1 cellular context compared by ENCODE assay signal in the genomic region with DNA sequence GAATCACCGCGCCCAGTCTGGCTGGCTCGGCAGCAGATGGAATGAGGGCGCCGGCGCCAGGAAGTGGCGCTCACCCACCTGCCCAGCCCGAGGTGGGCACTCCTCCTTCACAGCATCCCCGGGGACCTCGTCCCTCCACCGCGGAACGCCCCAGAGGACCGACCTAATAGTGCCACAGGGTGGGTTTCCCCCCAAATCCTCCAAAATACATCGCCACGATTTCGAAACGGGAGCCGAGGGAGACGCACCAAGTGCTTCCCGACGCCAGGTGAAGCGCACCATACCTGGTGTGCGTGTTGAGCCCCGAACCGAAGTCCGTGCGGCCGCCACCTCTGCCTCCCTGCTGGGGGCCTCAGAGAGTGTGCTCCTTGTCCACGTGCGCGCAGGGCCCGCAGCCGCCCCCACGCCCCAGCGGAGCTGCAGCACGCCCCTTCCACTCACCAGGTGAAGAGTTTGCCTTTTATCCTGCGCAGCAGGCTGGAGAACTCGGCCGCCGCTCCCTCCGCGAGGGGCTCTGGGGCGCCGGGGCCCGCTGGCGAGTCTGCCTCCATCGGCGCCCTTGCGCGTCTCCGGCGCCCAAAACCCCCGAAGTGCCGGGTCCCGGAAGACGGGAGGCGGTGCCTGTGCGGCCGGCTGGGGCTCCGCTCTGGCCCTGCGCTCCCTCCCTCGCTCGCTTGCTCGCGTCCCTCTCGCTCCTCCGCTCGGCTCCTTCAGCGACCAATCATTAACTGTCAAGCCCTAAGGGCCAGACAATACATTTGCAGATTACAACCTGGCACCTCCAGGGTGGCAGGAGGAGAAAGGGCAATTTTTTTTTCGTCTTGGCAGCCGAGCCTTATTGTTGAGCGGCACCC.
TF ChIP-seq lines count a peak whose summit lies in the region.

A gene with protein sequence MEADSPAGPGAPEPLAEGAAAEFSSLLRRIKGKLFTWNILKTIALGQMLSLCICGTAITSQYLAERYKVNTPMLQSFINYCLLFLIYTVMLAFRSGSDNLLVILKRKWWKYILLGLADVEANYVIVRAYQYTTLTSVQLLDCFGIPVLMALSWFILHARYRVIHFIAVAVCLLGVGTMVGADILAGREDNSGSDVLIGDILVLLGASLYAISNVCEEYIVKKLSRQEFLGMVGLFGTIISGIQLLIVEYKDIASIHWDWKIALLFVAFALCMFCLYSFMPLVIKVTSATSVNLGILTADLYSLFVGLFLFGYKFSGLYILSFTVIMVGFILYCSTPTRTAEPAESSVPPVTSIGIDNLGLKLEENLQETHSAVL (minus strand): TSS at position 571 of the 854 bp plus-strand sequence. CDS start 20 bp downstream, at position 551.

TF ChIP-seq in HepG2, 621 proteins besides CTCF, POLR2A, EP300 and RAD21 (continued from another document and continues in another):
- TF ChIP-seq, protein P1, sequence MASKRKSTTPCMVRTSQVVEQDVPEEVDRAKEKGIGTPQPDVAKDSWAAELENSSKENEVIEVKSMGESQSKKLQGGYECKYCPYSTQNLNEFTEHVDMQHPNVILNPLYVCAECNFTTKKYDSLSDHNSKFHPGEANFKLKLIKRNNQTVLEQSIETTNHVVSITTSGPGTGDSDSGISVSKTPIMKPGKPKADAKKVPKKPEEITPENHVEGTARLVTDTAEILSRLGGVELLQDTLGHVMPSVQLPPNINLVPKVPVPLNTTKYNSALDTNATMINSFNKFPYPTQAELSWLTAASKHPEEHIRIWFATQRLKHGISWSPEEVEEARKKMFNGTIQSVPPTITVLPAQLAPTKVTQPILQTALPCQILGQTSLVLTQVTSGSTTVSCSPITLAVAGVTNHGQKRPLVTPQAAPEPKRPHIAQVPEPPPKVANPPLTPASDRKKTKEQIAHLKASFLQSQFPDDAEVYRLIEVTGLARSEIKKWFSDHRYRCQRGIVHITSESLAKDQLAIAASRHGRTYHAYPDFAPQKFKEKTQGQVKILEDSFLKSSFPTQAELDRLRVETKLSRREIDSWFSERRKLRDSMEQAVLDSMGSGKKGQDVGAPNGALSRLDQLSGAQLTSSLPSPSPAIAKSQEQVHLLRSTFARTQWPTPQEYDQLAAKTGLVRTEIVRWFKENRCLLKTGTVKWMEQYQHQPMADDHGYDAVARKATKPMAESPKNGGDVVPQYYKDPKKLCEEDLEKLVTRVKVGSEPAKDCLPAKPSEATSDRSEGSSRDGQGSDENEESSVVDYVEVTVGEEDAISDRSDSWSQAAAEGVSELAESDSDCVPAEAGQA (IDR thresholded peaks at IDR 0.05; ENCODE audit: low read depth): no peak
- TF ChIP-seq, protein P1 (CRISPR knock-in tag; IDR thresholded peaks at IDR 0.05; ENCODE audit: borderline replicate concordance): no peak
- TF ChIP-seq IRX3 (CRISPR knock-in tag; IDR thresholded peaks at IDR 0.05; ENCODE audit: borderline replicate concordance, low read depth) (peak; percentile 68; the same call in 1 of the 2 replicates), HIVEP1 (CRISPR knock-in tag; IDR thresholded peaks at IDR 0.05) (peak; percentile 55; the same call in 1 of the 2 replicates), ZNF547 (CRISPR knock-in tag; IDR thresholded peaks at IDR 0.05) (0 out of 2 replicates have a peak, but pooled peaks have one; percentile 25), CREM (IDR thresholded peaks at IDR 0.05) (no peak), CREM (CRISPR knock-in tag; IDR thresholded peaks at IDR 0.05) (no peak), ZNF292 (CRISPR knock-in tag; IDR thresholded peaks at IDR 0.05; ENCODE audit: borderline replicate concordance, low read depth) (0 out of 2 replicates have a peak, but pooled peaks have one; percentile 30), ZNF260 (CRISPR knock-in tag; IDR thresholded peaks at IDR 0.05; ENCODE audit: borderline replicate concordance, low read depth) (no peak), ZNF674 (CRISPR knock-in tag; IDR thresholded peaks at IDR 0.05; ENCODE audit: low read depth) (no peak)
- TF ChIP-seq, protein P2, sequence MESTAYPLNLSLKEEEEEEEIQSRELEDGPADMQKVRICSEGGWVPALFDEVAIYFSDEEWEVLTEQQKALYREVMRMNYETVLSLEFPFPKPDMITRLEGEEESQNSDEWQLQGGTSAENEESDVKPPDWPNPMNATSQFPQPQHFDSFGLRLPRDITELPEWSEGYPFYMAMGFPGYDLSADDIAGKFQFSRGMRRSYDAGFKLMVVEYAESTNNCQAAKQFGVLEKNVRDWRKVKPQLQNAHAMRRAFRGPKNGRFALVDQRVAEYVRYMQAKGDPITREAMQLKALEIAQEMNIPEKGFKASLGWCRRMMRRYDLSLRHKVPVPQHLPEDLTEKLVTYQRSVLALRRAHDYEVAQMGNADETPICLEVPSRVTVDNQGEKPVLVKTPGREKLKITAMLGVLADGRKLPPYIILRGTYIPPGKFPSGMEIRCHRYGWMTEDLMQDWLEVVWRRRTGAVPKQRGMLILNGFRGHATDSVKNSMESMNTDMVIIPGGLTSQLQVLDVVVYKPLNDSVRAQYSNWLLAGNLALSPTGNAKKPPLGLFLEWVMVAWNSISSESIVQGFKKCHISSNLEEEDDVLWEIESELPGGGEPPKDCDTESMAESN (CRISPR knock-in tag; conservative IDR thresholded peaks at IDR 0.05): peak; percentile 84
- TF ChIP-seq, protein P3, sequence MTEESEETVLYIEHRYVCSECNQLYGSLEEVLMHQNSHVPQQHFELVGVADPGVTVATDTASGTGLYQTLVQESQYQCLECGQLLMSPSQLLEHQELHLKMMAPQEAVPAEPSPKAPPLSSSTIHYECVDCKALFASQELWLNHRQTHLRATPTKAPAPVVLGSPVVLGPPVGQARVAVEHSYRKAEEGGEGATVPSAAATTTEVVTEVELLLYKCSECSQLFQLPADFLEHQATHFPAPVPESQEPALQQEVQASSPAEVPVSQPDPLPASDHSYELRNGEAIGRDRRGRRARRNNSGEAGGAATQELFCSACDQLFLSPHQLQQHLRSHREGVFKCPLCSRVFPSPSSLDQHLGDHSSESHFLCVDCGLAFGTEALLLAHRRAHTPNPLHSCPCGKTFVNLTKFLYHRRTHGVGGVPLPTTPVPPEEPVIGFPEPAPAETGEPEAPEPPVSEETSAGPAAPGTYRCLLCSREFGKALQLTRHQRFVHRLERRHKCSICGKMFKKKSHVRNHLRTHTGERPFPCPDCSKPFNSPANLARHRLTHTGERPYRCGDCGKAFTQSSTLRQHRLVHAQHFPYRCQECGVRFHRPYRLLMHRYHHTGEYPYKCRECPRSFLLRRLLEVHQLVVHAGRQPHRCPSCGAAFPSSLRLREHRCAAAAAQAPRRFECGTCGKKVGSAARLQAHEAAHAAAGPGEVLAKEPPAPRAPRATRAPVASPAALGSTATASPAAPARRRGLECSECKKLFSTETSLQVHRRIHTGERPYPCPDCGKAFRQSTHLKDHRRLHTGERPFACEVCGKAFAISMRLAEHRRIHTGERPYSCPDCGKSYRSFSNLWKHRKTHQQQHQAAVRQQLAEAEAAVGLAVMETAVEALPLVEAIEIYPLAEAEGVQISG (CRISPR knock-in tag; IDR thresholded peaks at IDR 0.05): peak; percentile 69
- TF ChIP-seq, protein P4, sequence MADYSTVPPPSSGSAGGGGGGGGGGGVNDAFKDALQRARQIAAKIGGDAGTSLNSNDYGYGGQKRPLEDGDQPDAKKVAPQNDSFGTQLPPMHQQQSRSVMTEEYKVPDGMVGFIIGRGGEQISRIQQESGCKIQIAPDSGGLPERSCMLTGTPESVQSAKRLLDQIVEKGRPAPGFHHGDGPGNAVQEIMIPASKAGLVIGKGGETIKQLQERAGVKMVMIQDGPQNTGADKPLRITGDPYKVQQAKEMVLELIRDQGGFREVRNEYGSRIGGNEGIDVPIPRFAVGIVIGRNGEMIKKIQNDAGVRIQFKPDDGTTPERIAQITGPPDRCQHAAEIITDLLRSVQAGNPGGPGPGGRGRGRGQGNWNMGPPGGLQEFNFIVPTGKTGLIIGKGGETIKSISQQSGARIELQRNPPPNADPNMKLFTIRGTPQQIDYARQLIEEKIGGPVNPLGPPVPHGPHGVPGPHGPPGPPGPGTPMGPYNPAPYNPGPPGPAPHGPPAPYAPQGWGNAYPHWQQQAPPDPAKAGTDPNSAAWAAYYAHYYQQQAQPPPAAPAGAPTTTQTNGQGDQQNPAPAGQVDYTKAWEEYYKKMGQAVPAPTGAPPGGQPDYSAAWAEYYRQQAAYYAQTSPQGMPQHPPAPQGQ (CRISPR knock-in tag; IDR thresholded peaks at IDR 0.05; ENCODE audit: borderline replicate concordance): no peak
- TF ChIP-seq, protein P5, sequence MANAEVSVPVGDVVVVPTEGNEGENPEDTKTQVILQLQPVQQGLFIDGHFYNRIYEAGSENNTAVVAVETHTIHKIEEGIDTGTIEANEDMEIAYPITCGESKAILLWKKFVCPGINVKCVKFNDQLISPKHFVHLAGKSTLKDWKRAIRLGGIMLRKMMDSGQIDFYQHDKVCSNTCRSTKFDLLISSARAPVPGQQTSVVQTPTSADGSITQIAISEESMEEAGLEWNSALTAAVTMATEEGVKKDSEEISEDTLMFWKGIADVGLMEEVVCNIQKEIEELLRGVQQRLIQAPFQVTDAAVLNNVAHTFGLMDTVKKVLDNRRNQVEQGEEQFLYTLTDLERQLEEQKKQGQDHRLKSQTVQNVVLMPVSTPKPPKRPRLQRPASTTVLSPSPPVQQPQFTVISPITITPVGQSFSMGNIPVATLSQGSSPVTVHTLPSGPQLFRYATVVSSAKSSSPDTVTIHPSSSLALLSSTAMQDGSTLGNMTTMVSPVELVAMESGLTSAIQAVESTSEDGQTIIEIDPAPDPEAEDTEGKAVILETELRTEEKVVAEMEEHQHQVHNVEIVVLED (CRISPR knock-in tag; IDR thresholded peaks at IDR 0.05; ENCODE audit: borderline replicate concordance): peak; percentile 26; the same call in 1 of the 2 replicates
- TF ChIP-seq, protein P6, sequence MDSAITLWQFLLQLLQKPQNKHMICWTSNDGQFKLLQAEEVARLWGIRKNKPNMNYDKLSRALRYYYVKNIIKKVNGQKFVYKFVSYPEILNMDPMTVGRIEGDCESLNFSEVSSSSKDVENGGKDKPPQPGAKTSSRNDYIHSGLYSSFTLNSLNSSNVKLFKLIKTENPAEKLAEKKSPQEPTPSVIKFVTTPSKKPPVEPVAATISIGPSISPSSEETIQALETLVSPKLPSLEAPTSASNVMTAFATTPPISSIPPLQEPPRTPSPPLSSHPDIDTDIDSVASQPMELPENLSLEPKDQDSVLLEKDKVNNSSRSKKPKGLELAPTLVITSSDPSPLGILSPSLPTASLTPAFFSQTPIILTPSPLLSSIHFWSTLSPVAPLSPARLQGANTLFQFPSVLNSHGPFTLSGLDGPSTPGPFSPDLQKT (CRISPR knock-in tag; IDR thresholded peaks at IDR 0.05; ENCODE audit: borderline replicate concordance): no peak
- TF ChIP-seq, protein P7, sequence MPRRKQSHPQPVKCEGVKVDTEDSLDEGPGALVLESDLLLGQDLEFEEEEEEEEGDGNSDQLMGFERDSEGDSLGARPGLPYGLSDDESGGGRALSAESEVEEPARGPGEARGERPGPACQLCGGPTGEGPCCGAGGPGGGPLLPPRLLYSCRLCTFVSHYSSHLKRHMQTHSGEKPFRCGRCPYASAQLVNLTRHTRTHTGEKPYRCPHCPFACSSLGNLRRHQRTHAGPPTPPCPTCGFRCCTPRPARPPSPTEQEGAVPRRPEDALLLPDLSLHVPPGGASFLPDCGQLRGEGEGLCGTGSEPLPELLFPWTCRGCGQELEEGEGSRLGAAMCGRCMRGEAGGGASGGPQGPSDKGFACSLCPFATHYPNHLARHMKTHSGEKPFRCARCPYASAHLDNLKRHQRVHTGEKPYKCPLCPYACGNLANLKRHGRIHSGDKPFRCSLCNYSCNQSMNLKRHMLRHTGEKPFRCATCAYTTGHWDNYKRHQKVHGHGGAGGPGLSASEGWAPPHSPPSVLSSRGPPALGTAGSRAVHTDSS (CRISPR knock-in tag; conservative IDR thresholded peaks at IDR 0.05): no peak
- TF ChIP-seq, protein P8, sequence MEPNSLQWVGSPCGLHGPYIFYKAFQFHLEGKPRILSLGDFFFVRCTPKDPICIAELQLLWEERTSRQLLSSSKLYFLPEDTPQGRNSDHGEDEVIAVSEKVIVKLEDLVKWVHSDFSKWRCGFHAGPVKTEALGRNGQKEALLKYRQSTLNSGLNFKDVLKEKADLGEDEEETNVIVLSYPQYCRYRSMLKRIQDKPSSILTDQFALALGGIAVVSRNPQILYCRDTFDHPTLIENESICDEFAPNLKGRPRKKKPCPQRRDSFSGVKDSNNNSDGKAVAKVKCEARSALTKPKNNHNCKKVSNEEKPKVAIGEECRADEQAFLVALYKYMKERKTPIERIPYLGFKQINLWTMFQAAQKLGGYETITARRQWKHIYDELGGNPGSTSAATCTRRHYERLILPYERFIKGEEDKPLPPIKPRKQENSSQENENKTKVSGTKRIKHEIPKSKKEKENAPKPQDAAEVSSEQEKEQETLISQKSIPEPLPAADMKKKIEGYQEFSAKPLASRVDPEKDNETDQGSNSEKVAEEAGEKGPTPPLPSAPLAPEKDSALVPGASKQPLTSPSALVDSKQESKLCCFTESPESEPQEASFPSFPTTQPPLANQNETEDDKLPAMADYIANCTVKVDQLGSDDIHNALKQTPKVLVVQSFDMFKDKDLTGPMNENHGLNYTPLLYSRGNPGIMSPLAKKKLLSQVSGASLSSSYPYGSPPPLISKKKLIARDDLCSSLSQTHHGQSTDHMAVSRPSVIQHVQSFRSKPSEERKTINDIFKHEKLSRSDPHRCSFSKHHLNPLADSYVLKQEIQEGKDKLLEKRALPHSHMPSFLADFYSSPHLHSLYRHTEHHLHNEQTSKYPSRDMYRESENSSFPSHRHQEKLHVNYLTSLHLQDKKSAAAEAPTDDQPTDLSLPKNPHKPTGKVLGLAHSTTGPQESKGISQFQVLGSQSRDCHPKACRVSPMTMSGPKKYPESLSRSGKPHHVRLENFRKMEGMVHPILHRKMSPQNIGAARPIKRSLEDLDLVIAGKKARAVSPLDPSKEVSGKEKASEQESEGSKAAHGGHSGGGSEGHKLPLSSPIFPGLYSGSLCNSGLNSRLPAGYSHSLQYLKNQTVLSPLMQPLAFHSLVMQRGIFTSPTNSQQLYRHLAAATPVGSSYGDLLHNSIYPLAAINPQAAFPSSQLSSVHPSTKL (CRISPR knock-in tag; IDR thresholded peaks at IDR 0.05): peak; percentile 27; the same call in 1 of the 2 replicates
